In genomic region chr7:158761945-158762344, GRCh38 we compare ENCODE assay signal across 18 cellular contexts. TPM values are rescaled to one million over a fixed set of nuclear protein-coding genes. Genes with fewer than 3 reads are reported as not detected.
DNase-seq lines count a peak whose midpoint lies in the region; ATAC-seq and TF ChIP-seq lines count a peak whose summit lies in the region.
"Had no signal": no experiment of that assay in that cellular context is flagged by ENCODE, and none has a peak within 500 bp of the region (broad histone marks: within the 10 kb centered on the region; RNA-seq: fewer than 3 reads in every experiment).

No MANE protein-coding gene starts in this region.

- POLR2A ChIA-PET in WTC11 (lab: Charles Lee), result interaction anchor here (0.5 kb wide), 1 partner anchor 198 kb away, joined by 5 read pairs; no protein-coding TSS in a partner anchor

- CTCF ChIA-PET in WTC11 (lab: Charles Lee), result interaction anchor here (1.6 kb wide), 1 partner anchor 215 kb away, joined by 4 read pairs; no protein-coding TSS in a partner anchor

- no peak for DNase-seq in activated naive CD8-positive, alpha-beta T cell treated with anti-CD3 and anti-CD28 coated beads, Interleukin-2, amount 50 U/mL, for 24 hours
- DNase-seq in WTC11 (ENCODE audit: low spot score), result no peak
- no peak for DNase-seq in endothelial cell (ENCODE audit: low spot score)
- DNase-seq in osteocyte (ENCODE audit: extremely low spot score, unreplicated experiment), result no peak
- DNase-seq in 8988T, result no peak
- no peak for DNase-seq in substantia nigra (lab: John Stamatoyannopoulos, UW)
- no peak for DNase-seq in left lobe of liver (ENCODE audit: low spot score)
- DNase-seq: C1 segment of cervical spinal cord; Caco-2; DMS53; IMR-90; NCI-H1105; NCI-H1694; NCI-H446; NK-92 treated with Interleukin-12 subunit alpha and Interleukin-12 subunit beta, amount 100 ng/mL, for 24 hours; OCI-M1; SHP77 treated with DMSO at 0.1 percent for 48 hours had no signal

- H3K27ac Mint-ChIP-seq in activated naive CD8-positive, alpha-beta T cell, result peak overlapping the region; percentile 72
- H3K27ac Mint-ChIP-seq in activated naive CD8-positive, alpha-beta T cell treated with anti-CD3 and anti-CD28 coated beads, Interleukin-2, amount 50 U/mL, for 24 hours, result no peak overlapping the region
- H3K27ac Mint-ChIP-seq in WTC11 (peak overlapping the region; percentile 41), endothelial cell (ENCODE audit: unreplicated experiment) (no peak overlapping the region), osteocyte (ENCODE audit: unreplicated experiment) (peak overlapping the region; percentile 29)

- TF ChIP-seq CTCF in WTC11 (IDR thresholded peaks at IDR 0.05) (no peak), endothelial cell (IDR thresholded peaks at IDR 0.05; ENCODE audit: unreplicated experiment) (no peak), osteocyte (IDR thresholded peaks at IDR 0.05) (no peak)

- H3K4me1 Mint-ChIP-seq in activated naive CD8-positive, alpha-beta T cell (ENCODE audit: low read depth), result peaks cover 1% of the 10 kb centered on the region
- H3K4me1 Mint-ChIP-seq in activated naive CD8-positive, alpha-beta T cell treated with anti-CD3 and anti-CD28 coated beads, Interleukin-2, amount 50 U/mL, for 24 hours, result peaks cover 11% of the 10 kb centered on the region
- H3K4me1 Mint-ChIP-seq in WTC11 (peaks cover 5% of the 10 kb centered on the region; the same call in 1 of the 2 replicates), endothelial cell (ENCODE audit: unreplicated experiment) (no peaks in the 10 kb centered on the region), osteocyte (ENCODE audit: unreplicated experiment) (no peaks in the 10 kb centered on the region)

- ATAC-seq in activated naive CD8-positive, alpha-beta T cell treated with anti-CD3 and anti-CD28 coated beads, Interleukin-2, amount 50 U/mL, for 24 hours, result no peak
- ATAC-seq in WTC11 (no peak; the same call in 1 of the 2 replicates), left lobe of liver (no peak)

- no peak overlapping the region for H3K27ac ChIP-seq in substantia nigra (ENCODE audit: low read depth, low read length, poor library complexity, severe bottlenecking)

- H3K9me3 Mint-ChIP-seq in activated naive CD8-positive, alpha-beta T cell (ENCODE audit: low read depth), result no peaks in the 10 kb centered on the region
- H3K9me3 Mint-ChIP-seq in activated naive CD8-positive, alpha-beta T cell treated with anti-CD3 and anti-CD28 coated beads, Interleukin-2, amount 50 U/mL, for 24 hours, result no peaks in the 10 kb centered on the region
- no peaks in the 10 kb centered on the region for H3K9me3 Mint-ChIP-seq in WTC11
- no peaks in the 10 kb centered on the region for H3K9me3 Mint-ChIP-seq in endothelial cell (ENCODE audit: unreplicated experiment)
- H3K9me3 Mint-ChIP-seq in osteocyte (ENCODE audit: unreplicated experiment), result no peaks in the 10 kb centered on the region

- no peak overlapping the region for H3K4me3 Mint-ChIP-seq in activated naive CD8-positive, alpha-beta T cell
- H3K4me3 Mint-ChIP-seq in activated naive CD8-positive, alpha-beta T cell treated with anti-CD3 and anti-CD28 coated beads, Interleukin-2, amount 50 U/mL, for 24 hours, result no peak overlapping the region
- no peak overlapping the region for H3K4me3 Mint-ChIP-seq in WTC11
- peak overlapping the region; percentile 7 for H3K4me3 Mint-ChIP-seq in endothelial cell (ENCODE audit: unreplicated experiment)
- no peak overlapping the region for H3K4me3 Mint-ChIP-seq in osteocyte (ENCODE audit: unreplicated experiment)

- no peaks in the 10 kb centered on the region for H3K27me3 Mint-ChIP-seq in activated naive CD8-positive, alpha-beta T cell
- no peaks in the 10 kb centered on the region for H3K27me3 Mint-ChIP-seq in activated naive CD8-positive, alpha-beta T cell treated with anti-CD3 and anti-CD28 coated beads, Interleukin-2, amount 50 U/mL, for 24 hours
- H3K27me3 Mint-ChIP-seq in WTC11 (ENCODE audit: low read depth) (no peaks in the 10 kb centered on the region), endothelial cell (ENCODE audit: unreplicated experiment) (peaks cover 2% of the 10 kb centered on the region), osteocyte (ENCODE audit: unreplicated experiment) (no peaks in the 10 kb centered on the region)

- H3K36me3 Mint-ChIP-seq in activated naive CD8-positive, alpha-beta T cell, result peaks cover 11% of the 10 kb centered on the region
- H3K36me3 Mint-ChIP-seq in activated naive CD8-positive, alpha-beta T cell treated with anti-CD3 and anti-CD28 coated beads, Interleukin-2, amount 50 U/mL, for 24 hours (ENCODE audit: low read depth), result peaks cover 56% of the 10 kb centered on the region
- H3K36me3 Mint-ChIP-seq in WTC11 (peaks cover 64% of the 10 kb centered on the region), endothelial cell (ENCODE audit: low read depth, unreplicated experiment) (peaks cover 41% of the 10 kb centered on the region), osteocyte (ENCODE audit: unreplicated experiment) (peaks cover 68% of the 10 kb centered on the region)

TF ChIP-seq in WTC11, 78 proteins besides CTCF, POLR2A, EP300 and RAD21:
- no peak for TF ChIP-seq ZBTB21 (CRISPR knock-in tag; IDR thresholded peaks at IDR 0.05; ENCODE audit: borderline replicate concordance)
- no peak for TF ChIP-seq IRF2 (CRISPR knock-in tag; IDR thresholded peaks at IDR 0.05; ENCODE audit: borderline replicate concordance, low read depth)
- TF ChIP-seq ZMAT4 (CRISPR knock-in tag; IDR thresholded peaks at IDR 0.05), result no peak
- no peak for TF ChIP-seq NFE2L1 (CRISPR knock-in tag; IDR thresholded peaks at IDR 0.05)
- no peak for TF ChIP-seq ZNF121 (CRISPR knock-in tag; IDR thresholded peaks at IDR 0.05)

RNA-seq across cellular contexts. Expression of gene NCAPG2, which starts 57.3 kb away (rescaled TPM):
- 96.8 to 111 TPM (median 99.2 TPM) in 3 replicates for total RNA-seq in WTC11 (2021)
- total RNA-seq in endothelial cell (ENCODE audit: unreplicated experiment), result 25.6 TPM
- 17.9 and 19.9 TPM in 2 replicates for total RNA-seq in osteocyte
- total RNA-seq in left lobe of liver, result 4.0 TPM

Comparison
In these comparisons a context has a peak if more than half of its experiments do, and no peak if none do; other contexts are left out.
1. H3K27ac Mint-ChIP-seq: peak in activated naive CD8-positive, alpha-beta T cell (single experiment), WTC11 (single experiment) and osteocyte (single experiment); none in activated naive CD8-positive, alpha-beta T cell treated with anti-CD3 and anti-CD28 coated beads, Interleukin-2, amount 50 U/mL, for 24 hours (single experiment) and endothelial cell (single experiment).